Comparison of ENCODE assay signal across 27 cellular contexts in genomic region chrX:2595258-2595657, GRCh38.
DNase-seq lines count a peak whose midpoint lies in the region; TF ChIP-seq lines count a peak whose summit lies in the region.
"Had no signal": no experiment of that assay in that cellular context is flagged by ENCODE, and none has a peak within 500 bp of the region (broad histone marks: within the 10 kb centered on the region; RNA-seq: fewer than 3 reads in every experiment).

No MANE protein-coding gene starts in this region.

- H3K27me3 Mint-ChIP-seq in endothelial cell (ENCODE audit: unreplicated experiment) = peaks cover 3% of the 10 kb centered on the region
- H3K27me3 Mint-ChIP-seq in activated T-helper 2 cell treated with anti-CD3 and anti-CD28 coated beads, Interferon-gamma antibody, Interleukin-2, Interleukin-4, amounts not matched to agents 10 μg/mL and 5 μg/mL and 100 μg/mL, durations not matched to agents 14 hours and 24 hours and 36 hours (ENCODE audit: low read depth) = no peaks in the 10 kb centered on the region
- no peaks in the 10 kb centered on the region for H3K27me3 Mint-ChIP-seq in activated T-helper 1 cell treated with anti-CD3 and anti-CD28 coated beads, Interleukin-12 subunit alpha, Interleukin-12 subunit beta, Interleukin-2, Interleukin-4 antibody, amounts not matched to agents 30 ng/mL and 10 ng/mL and 1 ng/mL, durations not matched to agents 14 hours and 24 hours and 36 hours (ENCODE audit: insufficient read depth)
- H3K27me3 Mint-ChIP-seq: activated CD8-positive, alpha-beta T cell treated with anti-CD3 and anti-CD28 coated beads for 36 hours; CD4-positive, alpha-beta T cell; stimulated activated naive CD8-positive, alpha-beta T cell treated with anti-CD3 and anti-CD28 coated beads, Interleukin-15, Interleukin-2, amounts not matched to agents 100 ng/mL and 50 ng/mL, for 24 hours had no signal

- no peak overlapping the region for H3K4me3 ChIP-seq in MG63
- no peak overlapping the region for H3K4me3 ChIP-seq in stomach
- H3K4me3 ChIP-seq: GM23338, Peyer's patch, prostate gland, sigmoid colon, tibial artery had no signal

- intact Hi-C loops in stomach (cut with DNase I; ENCODE audit: low total_unique reads) = no loop called here
- intact Hi-C loops in activated T-helper 2 cell treated with anti-CD3 and anti-CD28 coated beads, Interferon-gamma antibody, Interleukin-2, Interleukin-4, amounts not matched to agents 10 μg/mL and 5 μg/mL and 100 μg/mL, durations not matched to agents 14 hours and 24 hours and 36 hours (cut with micrococcal nuclease) = no loop called here
- intact Hi-C loops in activated T-helper 1 cell treated with anti-CD3 and anti-CD28 coated beads, Interleukin-12 subunit alpha, Interleukin-12 subunit beta, Interleukin-2, Interleukin-4 antibody, amounts not matched to agents 30 ng/mL and 10 ng/mL and 1 ng/mL, durations not matched to agents 14 hours and 24 hours and 36 hours (cut with micrococcal nuclease) = no loop called here

- H3K36me3 ChIP-seq in MG63 = peaks cover under 1% of the 10 kb centered on the region; the same call in 1 of the 2 replicates
- H3K36me3 ChIP-seq in stomach = peaks cover 0 to 17% (median 12%) of the 10 kb centered on the region in 4 donors
- H3K36me3 ChIP-seq: Peyer's patch, prostate gland, sigmoid colon, tibial artery had no signal

- peaks cover 0 to 16% (median 8%) of the 10 kb centered on the region in 4 donors for H3K4me1 ChIP-seq in stomach
- H3K4me1 ChIP-seq: Peyer's patch, prostate gland, tibial artery had no signal

- peaks cover 6% of the 10 kb centered on the region for H3K36me3 Mint-ChIP-seq in endothelial cell (ENCODE audit: low read depth, unreplicated experiment)
- H3K36me3 Mint-ChIP-seq in activated T-helper 2 cell treated with anti-CD3 and anti-CD28 coated beads, Interferon-gamma antibody, Interleukin-2, Interleukin-4, amounts not matched to agents 10 μg/mL and 5 μg/mL and 100 μg/mL, durations not matched to agents 14 hours and 24 hours and 36 hours (ENCODE audit: low read depth) = peaks cover 10% of the 10 kb centered on the region
- H3K36me3 Mint-ChIP-seq in activated T-helper 1 cell treated with anti-CD3 and anti-CD28 coated beads, Interleukin-12 subunit alpha, Interleukin-12 subunit beta, Interleukin-2, Interleukin-4 antibody, amounts not matched to agents 30 ng/mL and 10 ng/mL and 1 ng/mL, durations not matched to agents 14 hours and 24 hours and 36 hours (ENCODE audit: low read depth) = peaks cover 13% of the 10 kb centered on the region

- no peaks in the 10 kb centered on the region; the same call in 1 of the 2 replicates for H3K9me3 ChIP-seq in MG63
- H3K9me3 ChIP-seq in stomach = no peaks in the 10 kb centered on the region
- H3K9me3 ChIP-seq: neutrophil, Peyer's patch, prostate gland, sigmoid colon, tibial artery had no signal

- no peak for TF ChIP-seq CTCF in endothelial cell (IDR thresholded peaks at IDR 0.05; ENCODE audit: unreplicated experiment)
- TF ChIP-seq CTCF in stomach (IDR thresholded peaks at IDR 0.05) = no peak

- no peak for TF ChIP-seq POLR2A in stomach (IDR thresholded peaks at IDR 0.05)

- no peak for TF ChIP-seq EP300 in stomach (IDR thresholded peaks at IDR 0.05)

- H3K9me3 Mint-ChIP-seq in endothelial cell (ENCODE audit: unreplicated experiment) = no peaks in the 10 kb centered on the region
- no peaks in the 10 kb centered on the region for H3K9me3 Mint-ChIP-seq in activated T-helper 2 cell treated with anti-CD3 and anti-CD28 coated beads, Interferon-gamma antibody, Interleukin-2, Interleukin-4, amounts not matched to agents 10 μg/mL and 5 μg/mL and 100 μg/mL, durations not matched to agents 14 hours and 24 hours and 36 hours
- no peaks in the 10 kb centered on the region for H3K9me3 Mint-ChIP-seq in activated T-helper 1 cell treated with anti-CD3 and anti-CD28 coated beads, Interleukin-12 subunit alpha, Interleukin-12 subunit beta, Interleukin-2, Interleukin-4 antibody, amounts not matched to agents 30 ng/mL and 10 ng/mL and 1 ng/mL, durations not matched to agents 14 hours and 24 hours and 36 hours
- H3K9me3 Mint-ChIP-seq: activated CD8-positive, alpha-beta T cell treated with anti-CD3 and anti-CD28 coated beads for 36 hours; CD4-positive, alpha-beta T cell; stimulated activated naive CD8-positive, alpha-beta T cell treated with anti-CD3 and anti-CD28 coated beads, Interleukin-15, Interleukin-2, amounts not matched to agents 100 ng/mL and 50 ng/mL, for 24 hours; T-helper 1 cell treated with Interleukin-12 subunit alpha and Interleukin-12 subunit beta and Interleukin-4 antibody, amounts not matched to agents 30 μg/mL and 1 μg/mL, for 36 hours had no signal

- H3K27me3 ChIP-seq in MG63 (no peaks in the 10 kb centered on the region; the same call in 1 of the 2 replicates), stomach (no peaks in the 10 kb centered on the region)
- H3K27me3 ChIP-seq: neutrophil, Peyer's patch, sigmoid colon, tibial artery had no signal

- H3K27ac Mint-ChIP-seq in endothelial cell (ENCODE audit: unreplicated experiment) = peak overlapping the region; percentile 37
- no peak overlapping the region for H3K27ac Mint-ChIP-seq in activated T-helper 2 cell treated with anti-CD3 and anti-CD28 coated beads, Interferon-gamma antibody, Interleukin-2, Interleukin-4, amounts not matched to agents 10 μg/mL and 5 μg/mL and 100 μg/mL, durations not matched to agents 14 hours and 24 hours and 36 hours
- H3K27ac Mint-ChIP-seq in activated T-helper 1 cell treated with anti-CD3 and anti-CD28 coated beads, Interleukin-12 subunit alpha, Interleukin-12 subunit beta, Interleukin-2, Interleukin-4 antibody, amounts not matched to agents 30 ng/mL and 10 ng/mL and 1 ng/mL, durations not matched to agents 14 hours and 24 hours and 36 hours = no peak overlapping the region
- H3K27ac Mint-ChIP-seq: activated CD8-positive, alpha-beta T cell treated with anti-CD3 and anti-CD28 coated beads for 36 hours; CD4-positive, alpha-beta T cell; GM23338; stimulated activated naive CD8-positive, alpha-beta T cell treated with anti-CD3 and anti-CD28 coated beads, Interleukin-15, Interleukin-2, amounts not matched to agents 100 ng/mL and 50 ng/mL, for 24 hours; T-helper 1 cell treated with Interleukin-12 subunit alpha and Interleukin-12 subunit beta and Interleukin-4 antibody, amounts not matched to agents 30 μg/mL and 1 μg/mL, for 36 hours had no signal

- DNase-seq in EL = peak; percentile 59
- peak; percentile 52 for DNase-seq in MG63
- DNase-seq in endothelial cell (ENCODE audit: low spot score) = no peak
- peak; percentile 6 for DNase-seq in iris pigment epithelial cell (ENCODE audit: low read depth)
- DNase-seq in stomach = no peak
- DNase-seq in activated T-helper 2 cell treated with anti-CD3 and anti-CD28 coated beads, Interferon-gamma antibody, Interleukin-2, Interleukin-4, amounts not matched to agents 10 μg/mL and 5 μg/mL and 100 μg/mL, durations not matched to agents 14 hours and 24 hours and 36 hours (ENCODE audit: low spot score) = no peak
- DNase-seq in activated T-helper 1 cell treated with anti-CD3 and anti-CD28 coated beads, Interleukin-12 subunit alpha, Interleukin-12 subunit beta, Interleukin-2, Interleukin-4 antibody, amounts not matched to agents 30 ng/mL and 10 ng/mL and 1 ng/mL, durations not matched to agents 14 hours and 24 hours and 36 hours (ENCODE audit: low spot score) = no peak
- no peak for DNase-seq in NCI-H2171 treated with DMSO at 0.1 percent for 48 hours (lab: John Stamatoyannopoulos, UW)
- DNase-seq: activated CD4-positive, alpha-beta T cell treated with anti-CD3 and anti-CD28 coated beads for 1 hour; activated CD8-positive, alpha-beta T cell treated with anti-CD3 and anti-CD28 coated beads for 36 hours; activated T-cell treated with anti-CD3 and anti-CD28 coated beads for 4 hours; amygdala; CD4-positive, alpha-beta T cell; cerebellar nuclear complex; KBM-7; MV-4-11; NCI-H1694; NCI-H526; Peyer's patch; sigmoid colon; stimulated activated CD4-positive, alpha-beta T cell treated with anti-CD3 and anti-CD28 coated beads, Interleukin-15, amount 100 ng/mL, for 24 hours had no signal

- 65 to 77% (median 72%) methylated on average over 5 of the region's 5 CpGs for WGBS in stomach, 5 donors

- no peak overlapping the region for H3K4me3 Mint-ChIP-seq in endothelial cell (ENCODE audit: unreplicated experiment)
- no peak overlapping the region for H3K4me3 Mint-ChIP-seq in activated T-helper 2 cell treated with anti-CD3 and anti-CD28 coated beads, Interferon-gamma antibody, Interleukin-2, Interleukin-4, amounts not matched to agents 10 μg/mL and 5 μg/mL and 100 μg/mL, durations not matched to agents 14 hours and 24 hours and 36 hours (ENCODE audit: low read depth)
- no peak overlapping the region for H3K4me3 Mint-ChIP-seq in activated T-helper 1 cell treated with anti-CD3 and anti-CD28 coated beads, Interleukin-12 subunit alpha, Interleukin-12 subunit beta, Interleukin-2, Interleukin-4 antibody, amounts not matched to agents 30 ng/mL and 10 ng/mL and 1 ng/mL, durations not matched to agents 14 hours and 24 hours and 36 hours
- H3K4me3 Mint-ChIP-seq: activated CD8-positive, alpha-beta T cell treated with anti-CD3 and anti-CD28 coated beads for 36 hours; CD4-positive, alpha-beta T cell; GM23338; stimulated activated naive CD8-positive, alpha-beta T cell treated with anti-CD3 and anti-CD28 coated beads, Interleukin-15, Interleukin-2, amounts not matched to agents 100 ng/mL and 50 ng/mL, for 24 hours; T-helper 1 cell treated with Interleukin-12 subunit alpha and Interleukin-12 subunit beta and Interleukin-4 antibody, amounts not matched to agents 30 μg/mL and 1 μg/mL, for 36 hours had no signal

- H3K27ac ChIP-seq in stomach = no peak overlapping the region
- H3K27ac ChIP-seq: neutrophil, Peyer's patch, prostate gland, sigmoid colon, tibial artery had no signal

- peaks cover 11% of the 10 kb centered on the region for H3K4me1 Mint-ChIP-seq in endothelial cell (ENCODE audit: unreplicated experiment)
- peaks cover 3% of the 10 kb centered on the region for H3K4me1 Mint-ChIP-seq in activated T-helper 2 cell treated with anti-CD3 and anti-CD28 coated beads, Interferon-gamma antibody, Interleukin-2, Interleukin-4, amounts not matched to agents 10 μg/mL and 5 μg/mL and 100 μg/mL, durations not matched to agents 14 hours and 24 hours and 36 hours (ENCODE audit: low read depth)
- peaks cover 18% of the 10 kb centered on the region for H3K4me1 Mint-ChIP-seq in activated T-helper 1 cell treated with anti-CD3 and anti-CD28 coated beads, Interleukin-12 subunit alpha, Interleukin-12 subunit beta, Interleukin-2, Interleukin-4 antibody, amounts not matched to agents 30 ng/mL and 10 ng/mL and 1 ng/mL, durations not matched to agents 14 hours and 24 hours and 36 hours (ENCODE audit: low read depth)

Comparison
In these comparisons a context has a peak if more than half of its experiments do, and no peak if none do; other contexts are left out.
1. DNase-seq: peak in EL (single experiment), MG63 (single experiment) and iris pigment epithelial cell (single experiment); none in endothelial cell (single experiment), stomach (single experiment), activated T-helper 2 cell treated with anti-CD3 and anti-CD28 coated beads, Interferon-gamma antibody, Interleukin-2, Interleukin-4, amounts not matched to agents 10 μg/mL and 5 μg/mL and 100 μg/mL, durations not matched to agents 14 hours and 24 hours and 36 hours (single experiment), activated T-helper 1 cell treated with anti-CD3 and anti-CD28 coated beads, Interleukin-12 subunit alpha, Interleukin-12 subunit beta, Interleukin-2, Interleukin-4 antibody, amounts not matched to agents 30 ng/mL and 10 ng/mL and 1 ng/mL, durations not matched to agents 14 hours and 24 hours and 36 hours (single experiment) and NCI-H2171 treated with DMSO at 0.1 percent for 48 hours (single experiment).